In the genomic region with DNA sequence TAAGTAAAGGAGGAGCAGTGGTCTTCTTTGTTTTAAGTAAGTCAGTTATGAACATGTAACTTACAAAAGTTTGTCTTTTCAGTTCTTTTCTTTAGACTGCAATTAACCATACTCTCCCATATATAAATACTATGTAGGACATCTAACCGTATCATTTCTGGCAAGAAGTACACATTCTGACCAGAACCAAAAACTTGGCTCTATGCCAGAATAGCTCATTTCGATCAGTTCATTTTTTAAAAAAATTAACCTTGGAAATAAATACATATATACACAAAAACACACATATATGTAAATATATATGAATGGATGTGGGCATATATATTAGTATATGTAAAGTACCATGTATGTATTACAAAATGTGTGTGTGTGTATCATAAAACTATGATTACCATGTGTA, we compare ENCODE assay signal across 29 cellular contexts.
"Had no signal": no experiment of that assay in that cellular context is flagged by ENCODE, and none has a peak within 500 bp of the region (broad histone marks: within the 10 kb centered on the region; RNA-seq: fewer than 3 reads in every experiment).

No MANE protein-coding gene starts in this region.

- H3K4me2 ChIP-seq: smooth muscle cell had no signal

- H3K9me3 ChIP-seq: neutrophil, ovary, psoas muscle, spleen, suprapubic skin, testis, tibial artery, transverse colon, upper lobe of right lung, uterus had no signal

- H3K79me2 ChIP-seq: parathyroid adenoma had no signal

- H3K36me3 ChIP-seq: neutrophil, ovary, spleen, suprapubic skin, tibial artery, transverse colon, upper lobe of right lung, uterus had no signal

- ATAC-seq: naive thymus-derived CD8-positive, alpha-beta T cell; psoas muscle; right cardiac atrium; sciatic nerve; stimulated activated memory B cell treated with anti-CD40 and anti-IgM and Interleukin-4, amounts not matched to agents 10 μg/mL and 1 μg/mL and 100 μg/mL, for 72 hours; stimulated activated naive CD8-positive, alpha-beta T cell treated with anti-CD3 and anti-CD28 coated beads, Interleukin-15, amount 100 ng/mL, for 72 hours; stimulated activated naive CD8-positive, alpha-beta T cell treated with anti-CD3 and anti-CD28 coated beads, Interleukin-15, Interleukin-2, amounts not matched to agents 100 U/mL and 50 U/mL, for 24 hours; upper lobe of right lung had no signal

- H3K27ac ChIP-seq: neutrophil, ovary, parathyroid adenoma, psoas muscle, skin epidermis, spleen, suprapubic skin, testis, tibial artery, transverse colon, upper lobe of right lung, uterus had no signal

- H2AFZ ChIP-seq: parathyroid adenoma had no signal

- H3K4me1 ChIP-seq: parathyroid adenoma, psoas muscle, spleen, suprapubic skin, testis, tibial artery, transverse colon, upper lobe of right lung, uterus had no signal

- H3K27me3 ChIP-seq: neutrophil, ovary, spleen, testis, tibial artery, upper lobe of right lung, uterus had no signal

- DNase-seq: naive thymus-derived CD8-positive, alpha-beta T cell; nephron progenitor cell; nucleus accumbens; ovary; posterior cingulate gyrus; psoas muscle; right cardiac atrium; spleen; stimulated activated CD4-positive, alpha-beta T cell treated with anti-CD3 and anti-CD28 coated beads, Interleukin-12 subunit alpha, Interleukin-12 subunit beta, amount 100 ng/mL, for 4 hours; stimulated activated CD4-positive, alpha-beta T cell treated with anti-CD3 and anti-CD28 coated beads, Interleukin-1b, Interleukin-23, amount 100 ng/mL, for 48 hours; stimulated activated CD4-positive, alpha-beta T cell treated with anti-CD3 and anti-CD28 coated beads, Interleukin-4, amount 100 ng/mL, for 1 hour; stimulated activated CD4-positive, alpha-beta T cell treated with anti-CD3 and anti-CD28 coated beads, Interleukin-4, amount 100 ng/mL, for 4 hours; stimulated activated CD8-positive, alpha-beta memory T cell treated with anti-CD3 and anti-CD28 coated beads, Interleukin-4, amount 100 ng/mL, for 48 hours; stimulated activated naive CD4-positive, alpha-beta T cell; stimulated activated naive CD8-positive, alpha-beta T cell treated with anti-CD3 and anti-CD28 coated beads, Interleukin-15, amount 100 ng/mL, for 72 hours; stimulated activated naive CD8-positive, alpha-beta T cell treated with anti-CD3 and anti-CD28 coated beads, Interleukin-15, Interleukin-2, amounts not matched to agents 100 U/mL and 50 U/mL, for 24 hours; substantia nigra; testis; tibial artery; transverse colon; upper lobe of right lung; uterus had no signal

- H3K4me3 ChIP-seq: ovary, psoas muscle, skin epidermis, smooth muscle cell, spleen, suprapubic skin, testis, tibial artery, transverse colon, upper lobe of right lung, uterus had no signal
